In genomic region chr12:54352022-54352531, GRCh38 we compare ENCODE assay signal across 1 cellular context.
TF ChIP-seq lines count a peak whose summit lies in the region.

No MANE protein-coding gene starts in this region.

TF ChIP-seq in K562, 482 proteins besides CTCF, POLR2A, EP300 and RAD21 (continues in another document):
- TF ChIP-seq GABPA (tag; conservative IDR thresholded peaks at IDR 0.05; ENCODE audit: low read depth): 0 out of 2 replicates have a peak, but pooled peaks have one; percentile 29
- peak; percentile 75 for TF ChIP-seq EGR1 (conservative IDR thresholded peaks at IDR 0.05)
- peak in 1 of 2 experiments; percentile 55; a peak in 1 of 4 replicates for TF ChIP-seq HDAC1 (IDR thresholded peaks at IDR 0.05)
- peak; percentile 47 for TF ChIP-seq SUPT5H (IDR thresholded peaks at IDR 0.05)
- peak; percentile 30 for TF ChIP-seq TAF1 (IDR thresholded peaks at IDR 0.05; ENCODE audit: control insufficient read depth, extremely low read depth, insufficient read depth, low read length, severe bottlenecking)
- no peak for TF ChIP-seq MEF2D (tag; conservative IDR thresholded peaks at IDR 0.05; ENCODE audit: low read depth)
- TF ChIP-seq HMGN3 (IDR thresholded peaks at IDR 0.05; ENCODE audit: borderline replicate concordance, extremely low read depth, insufficient read length, low read depth, low read length): no peak
- peak; percentile 63 for TF ChIP-seq MEIS2 (IDR thresholded peaks at IDR 0.05; ENCODE audit: partially characterized antibody)
- TF ChIP-seq BRD9 (IDR thresholded peaks at IDR 0.05; ENCODE audit: low read depth, partially characterized antibody): no peak
- 0 out of 2 replicates have a peak, but pooled peaks have one; percentile 11 for TF ChIP-seq MECOM (CRISPR knock-in tag; IDR thresholded peaks at IDR 0.05)
- 0 out of 2 replicates have a peak, but pooled peaks have one; percentile 60 for TF ChIP-seq ETS1 (conservative IDR thresholded peaks at IDR 0.05; ENCODE audit: control insufficient read depth, low read depth, low read length)
- no peak for TF ChIP-seq ID3 (CRISPR knock-in tag; IDR thresholded peaks at IDR 0.05)
- TF ChIP-seq ID3 (tag; IDR thresholded peaks at IDR 0.05): 0 out of 2 replicates have a peak, but pooled peaks have one; percentile 38
- TF ChIP-seq ZNF253 (CRISPR knock-in tag; conservative IDR thresholded peaks at IDR 0.05): no peak
- TF ChIP-seq DPF2 (IDR thresholded peaks at IDR 0.05): peak; percentile 72; the same call in 1 of the 2 replicates
- peak; percentile 57; the same call in 1 of the 2 replicates for TF ChIP-seq ZNF395 (CRISPR knock-in tag; IDR thresholded peaks at IDR 0.05)
- peak; percentile 24; the same call in 1 of the 2 replicates for TF ChIP-seq JUND (IDR thresholded peaks at IDR 0.05; ENCODE audit: borderline replicate concordance, low read depth, low read length)
- TF ChIP-seq JUND (tag; IDR thresholded peaks at IDR 0.05; ENCODE audit: borderline replicate concordance, low read depth, low read length): no peak; the same call in 2 of the 3 replicates
- TF ChIP-seq LEF1 (IDR thresholded peaks at IDR 0.05): peak; percentile 42; the same call in 1 of the 2 replicates
- no peak for TF ChIP-seq DDX20 (tag; IDR thresholded peaks at IDR 0.05; ENCODE audit: low read depth)
- TF ChIP-seq CBFB (CRISPR knock-in tag; IDR thresholded peaks at IDR 0.05): no peak
- TF ChIP-seq TCF15 (CRISPR knock-in tag; IDR thresholded peaks at IDR 0.05): no peak
- peak in 2 of 3 experiments; percentile 35 to 67 for TF ChIP-seq YY1 (IDR thresholded peaks at IDR 0.05; ENCODE audit: borderline replicate concordance in 1 of 3, control insufficient read depth in 1 of 3, extremely low read depth in 1 of 3, insufficient read depth in 3 of 3, insufficient read length in 1 of 3, insufficient replicate concordance in 2 of 3, low read depth in 1 of 3, low read length in 2 of 3)
- TF ChIP-seq ZHX1 (conservative IDR thresholded peaks at IDR 0.05; ENCODE audit: low read length): no peak
- TF ChIP-seq NFE2L1 (tag; IDR thresholded peaks at IDR 0.05; ENCODE audit: borderline replicate concordance, low read depth): no peak
- TF ChIP-seq ETV5 (CRISPR knock-in tag; IDR thresholded peaks at IDR 0.05; ENCODE audit: low read depth): peak; percentile 78
- no peak for TF ChIP-seq GTF2A2 (tag; IDR thresholded peaks at IDR 0.05)
- no peak for TF ChIP-seq ZC3H4 (CRISPR knock-in tag; IDR thresholded peaks at IDR 0.05; ENCODE audit: borderline replicate concordance)
- peak; percentile 59; the same call in 1 of the 2 replicates for TF ChIP-seq SMARCE1 (IDR thresholded peaks at IDR 0.05)
- TF ChIP-seq ZNF280B (CRISPR knock-in tag; IDR thresholded peaks at IDR 0.05): no peak
- TF ChIP-seq HMGXB4 (CRISPR knock-in tag; IDR thresholded peaks at IDR 0.05): no peak
- TF ChIP-seq MED1 (CRISPR knock-in tag; IDR thresholded peaks at IDR 0.05; ENCODE audit: borderline replicate concordance): no peak
- TF ChIP-seq PYGO2 (tag; IDR thresholded peaks at IDR 0.05): no peak
- TF ChIP-seq ZNF77 (CRISPR knock-in tag; IDR thresholded peaks at IDR 0.05): no peak
- peak; percentile 73 for TF ChIP-seq CBFA2T2 (conservative IDR thresholded peaks at IDR 0.05)
- no peak for TF ChIP-seq CGGBP1 (CRISPR knock-in tag; IDR thresholded peaks at IDR 0.05)
- TF ChIP-seq HNRNPUL1 (IDR thresholded peaks at IDR 0.05; ENCODE audit: low read length): no peak
- no peak for TF ChIP-seq ZNF507 (tag; conservative IDR thresholded peaks at IDR 0.05)
- 0 out of 2 replicates have a peak, but pooled peaks have one; percentile 21 for TF ChIP-seq ATF3 (IDR thresholded peaks at IDR 0.05)
- no peak for TF ChIP-seq ATF3 (CRISPR knock-in tag; conservative IDR thresholded peaks at IDR 0.05)
- no peak for TF ChIP-seq L3MBTL2 (IDR thresholded peaks at IDR 0.05)
- TF ChIP-seq NEUROD1 (IDR thresholded peaks at IDR 0.05; ENCODE audit: borderline replicate concordance, low read depth, low read length, partially characterized antibody): peak; percentile 14
- TF ChIP-seq KDM1A (IDR thresholded peaks at IDR 0.05): peak in 1 of 2 experiments; percentile 33; a peak in 1 of 4 replicates
- no peak for TF ChIP-seq CHAMP1 (IDR thresholded peaks at IDR 0.05)
- 0 out of 2 replicates have a peak, but pooled peaks have one; percentile 26 for TF ChIP-seq DMBX1 (CRISPR knock-in tag; IDR thresholded peaks at IDR 0.05; ENCODE audit: borderline replicate concordance)
- TF ChIP-seq CBFA2T3 (IDR thresholded peaks at IDR 0.05): peak; percentile 82
- TF ChIP-seq TARDBP (IDR thresholded peaks at IDR 0.05): no peak
- TF ChIP-seq CLOCK (CRISPR knock-in tag; IDR thresholded peaks at IDR 0.05; ENCODE audit: borderline replicate concordance): no peak
- no peak for TF ChIP-seq SRSF1 (IDR thresholded peaks at IDR 0.05; ENCODE audit: low read depth, low read length)
- 0 out of 2 replicates have a peak, but pooled peaks have one; percentile 46 for TF ChIP-seq OTX1 (CRISPR knock-in tag; IDR thresholded peaks at IDR 0.05)
- TF ChIP-seq NFRKB (IDR thresholded peaks at IDR 0.05; ENCODE audit: low read depth): no peak
- TF ChIP-seq MAX (CRISPR knock-in tag; IDR thresholded peaks at IDR 0.05): 0 out of 2 replicates have a peak, but pooled peaks have one; percentile 39
